15 cellular contexts compared by ENCODE assay signal in the genomic region with DNA sequence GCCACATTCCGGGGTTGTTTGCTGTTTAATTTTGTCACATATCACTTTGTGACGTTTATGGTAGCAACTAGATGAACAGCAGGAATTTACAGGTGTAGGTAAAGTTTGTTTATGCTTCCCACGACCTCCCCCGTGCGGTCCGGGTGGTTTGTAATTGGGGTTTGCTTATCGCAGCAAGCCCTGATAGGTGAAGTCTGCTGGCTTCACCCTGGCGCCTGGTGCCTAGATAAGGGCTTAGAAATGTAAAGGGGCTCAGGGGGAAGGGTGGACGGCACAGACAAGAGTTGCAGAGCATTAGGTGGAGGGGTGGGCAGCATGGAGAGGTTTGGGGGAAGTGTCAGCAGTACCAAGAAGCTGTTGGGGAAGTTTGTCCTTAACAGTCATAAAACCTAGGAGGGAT.
DNase-seq lines count a peak whose midpoint lies in the region; ATAC-seq and TF ChIP-seq lines count a peak whose summit lies in the region.
"Had no signal": no experiment of that assay in that cellular context is flagged by ENCODE, and none has a peak within 500 bp of the region (broad histone marks: within the 10 kb centered on the region; RNA-seq: fewer than 3 reads in every experiment).

No MANE protein-coding gene starts in this region.

- no peaks in the 10 kb centered on the region for H3K27me3 ChIP-seq in hepatocyte
- peaks cover 7% of the 10 kb centered on the region for H3K27me3 ChIP-seq in osteoblast (ENCODE audit: insufficient read depth, low read length)
- H3K27me3 ChIP-seq in vagina: no peaks in the 10 kb centered on the region
- no peaks in the 10 kb centered on the region for H3K27me3 ChIP-seq in body of pancreas

- intact Hi-C loops in vagina (cut with DNase I) (no loop called here), body of pancreas (cut with DNase I) (no loop called here)

- H3K4me1 ChIP-seq in hepatocyte (ENCODE audit: insufficient read depth) (no peaks in the 10 kb centered on the region), osteoblast (ENCODE audit: insufficient read depth, low read length) (no peaks in the 10 kb centered on the region), vagina (no peaks in the 10 kb centered on the region), body of pancreas (no peaks in the 10 kb centered on the region)
- H3K4me1 ChIP-seq: Caco-2 had no signal

- H3K27ac Mint-ChIP-seq in activated T-cell treated with anti-CD3 and anti-CD28 coated beads, Interleukin-2, amount 50 U/mL, for 24 hours: peak overlapping the region; percentile 24
- H3K27ac Mint-ChIP-seq: CD4-positive, alpha-beta T cell had no signal

- H3K27ac ChIP-seq in hepatocyte (peak overlapping the region; percentile 85), osteoblast (ENCODE audit: low read depth, low read length) (no peak overlapping the region), vagina (no peak overlapping the region), body of pancreas (no peak overlapping the region)
- H3K27ac ChIP-seq: 22Rv1, A549, C4-2B, GM23248 had no signal

- H3K4me2 ChIP-seq in hepatocyte: no peak overlapping the region
- no peak overlapping the region for H3K4me2 ChIP-seq in osteoblast (ENCODE audit: insufficient read depth, low read length)
- H3K4me2 ChIP-seq: A549 had no signal

- TF ChIP-seq CTCF in hepatocyte (IDR thresholded peaks at IDR 0.05; ENCODE audit: poor library complexity): no peak
- TF ChIP-seq CTCF in osteoblast (IDR thresholded peaks at IDR 0.05; ENCODE audit: extremely low read depth, low read depth, low read length): no peak
- no peak for TF ChIP-seq CTCF in vagina (IDR thresholded peaks at IDR 0.05)
- no peak for TF ChIP-seq CTCF in body of pancreas (IDR thresholded peaks at IDR 0.05)

- WGBS in hepatocyte (ENCODE audit: low lambda C conversion rate, missing lambda C conversion rate): 23% methylated on average over 9 of the region's 9 CpGs
- 17 to 26% methylated on average over 9 of the region's 9 CpGs for WGBS in body of pancreas, 2 donors

- H2AFZ ChIP-seq in hepatocyte (no peak overlapping the region), osteoblast (ENCODE audit: low read length) (peak overlapping the region; percentile 29)
- H2AFZ ChIP-seq: GM23248 had no signal

- ATAC-seq in body of pancreas (no peak), GM18519 (IDR thresholded peaks at IDR 0.05; ENCODE audit: low FRiP score, unreplicated experiment) (no peak)
- ATAC-seq: A549 had no signal

- H3K9me3 ChIP-seq in hepatocyte (ENCODE audit: low read depth) (no peaks in the 10 kb centered on the region), osteoblast (ENCODE audit: low read depth, low read length) (peaks cover 8% of the 10 kb centered on the region), vagina (no peaks in the 10 kb centered on the region), body of pancreas (peaks cover 0 to 10% (median 0%) of the 10 kb centered on the region in 3 donors)

- H3K79me2 ChIP-seq in hepatocyte (no peaks in the 10 kb centered on the region), osteoblast (ENCODE audit: insufficient read depth, low read length) (no peaks in the 10 kb centered on the region)

- peaks cover 16% of the 10 kb centered on the region for H3K9me3 Mint-ChIP-seq in activated T-cell treated with anti-CD3 and anti-CD28 coated beads, Interleukin-2, amount 50 U/mL, for 24 hours
- H3K9me3 Mint-ChIP-seq: CD4-positive, alpha-beta T cell had no signal

- no peak overlapping the region for H3K4me3 Mint-ChIP-seq in activated T-cell treated with anti-CD3 and anti-CD28 coated beads, Interleukin-2, amount 50 U/mL, for 24 hours
- H3K4me3 Mint-ChIP-seq: CD4-positive, alpha-beta T cell had no signal

- H3K36me3 ChIP-seq in hepatocyte (replicated peaks; ENCODE audit: insufficient read depth, low read depth) (no peaks in the 10 kb centered on the region), osteoblast (ENCODE audit: insufficient read depth, low read length) (no peaks in the 10 kb centered on the region), vagina (no peaks in the 10 kb centered on the region), body of pancreas (replicated peaks in 1 of 2; ENCODE audit: insufficient read depth in 1 of 2, low read depth in 2 of 2) (no peaks in the 10 kb centered on the region)

- TF ChIP-seq POLR2A in vagina (IDR thresholded peaks at IDR 0.05) (no peak), body of pancreas (IDR thresholded peaks at IDR 0.05) (no peak)

- no peaks in the 10 kb centered on the region for H3K36me3 Mint-ChIP-seq in activated T-cell treated with anti-CD3 and anti-CD28 coated beads, Interleukin-2, amount 50 U/mL, for 24 hours (ENCODE audit: low read depth)

- H4K20me1 ChIP-seq in hepatocyte (ENCODE audit: insufficient read depth, poor library complexity, severe bottlenecking) (no peaks in the 10 kb centered on the region), osteoblast (ENCODE audit: insufficient read depth, low read length) (no peaks in the 10 kb centered on the region)

- H3K4me1 Mint-ChIP-seq in activated T-cell treated with anti-CD3 and anti-CD28 coated beads, Interleukin-2, amount 50 U/mL, for 24 hours (ENCODE audit: low read depth): no peaks in the 10 kb centered on the region

- no peaks in the 10 kb centered on the region for H3K9me2 ChIP-seq in hepatocyte (replicated peaks; ENCODE audit: insufficient read depth)

- no peak for DNase-seq in activated T-cell treated with anti-CD3 and anti-CD28 coated beads, Interleukin-2, amount 50 U/mL, for 24 hours
- DNase-seq in activated T-cell treated with anti-CD3 and anti-CD28 coated beads for 4 hours (no peak), hepatocyte (ENCODE audit: low spot score) (peak; percentile 44), osteoblast (ENCODE audit: insufficient read length, low spot score, missing footprints) (no peak), vagina (ENCODE audit: extremely low spot score in 2 of 2) (no peak), body of pancreas (no peak)
- DNase-seq: AML-193; Caco-2; CD4-positive, alpha-beta T cell; GM23248; HCEC 1CT had no signal

- H3K4me3 ChIP-seq in hepatocyte (no peak overlapping the region), osteoblast (ENCODE audit: insufficient read depth, low read length) (no peak overlapping the region), vagina (no peak overlapping the region), body of pancreas (no peak overlapping the region)
- H3K4me3 ChIP-seq: A549, GM23248 had no signal

- H3K27me3 Mint-ChIP-seq in activated T-cell treated with anti-CD3 and anti-CD28 coated beads, Interleukin-2, amount 50 U/mL, for 24 hours: no peaks in the 10 kb centered on the region
- H3K27me3 Mint-ChIP-seq: CD4-positive, alpha-beta T cell had no signal
